ENCODE assay signal across 8 cellular contexts in the genomic region with DNA sequence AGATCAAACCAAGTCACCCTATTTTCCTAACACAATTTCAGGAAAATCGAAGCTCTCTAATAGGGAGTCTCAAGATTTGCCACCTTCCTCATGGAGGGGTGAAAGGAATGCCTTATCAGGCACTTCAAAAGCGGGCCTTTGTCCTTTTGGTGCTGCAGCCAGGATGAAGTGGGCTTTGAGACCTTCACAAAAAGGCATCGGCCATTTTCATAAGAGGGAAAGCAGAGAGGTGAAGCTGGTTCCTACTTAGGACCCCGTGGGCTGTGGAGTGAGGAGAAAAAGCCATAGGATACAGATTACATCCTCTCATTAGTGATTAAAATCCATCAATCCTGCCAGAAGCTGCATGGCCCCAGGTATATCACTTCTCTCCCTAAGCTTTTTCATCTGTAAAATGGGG. TPM values are rescaled to one million over a fixed set of nuclear protein-coding genes. Genes with fewer than 3 reads are reported as not detected.
DNase-seq lines count a peak whose midpoint lies in the region; FAIRE-seq and TF ChIP-seq lines count a peak whose summit lies in the region.

No MANE protein-coding gene starts in this region.

- peak overlapping the region; percentile 93 for H3K4me3 Mint-ChIP-seq in T-helper 1 cell treated with Interleukin-12 subunit alpha and Interleukin-12 subunit beta and Interleukin-4 antibody, amounts not matched to agents 30 μg/mL and 1 μg/mL, for 36 hours
- peak overlapping the region; percentile 97 for H3K4me3 Mint-ChIP-seq in activated T-helper 1 cell treated with anti-CD3 and anti-CD28 coated beads, Interleukin-12 subunit alpha, Interleukin-12 subunit beta, Interleukin-2, Interleukin-4 antibody, amounts not matched to agents 30 ng/mL and 10 ng/mL and 1 ng/mL, durations not matched to agents 14 hours and 24 hours and 36 hours

- H3K27ac Mint-ChIP-seq in T-helper 1 cell treated with Interleukin-12 subunit alpha and Interleukin-12 subunit beta and Interleukin-4 antibody, amounts not matched to agents 30 μg/mL and 1 μg/mL, for 36 hours = peak overlapping the region; percentile 76
- peak overlapping the region; percentile 90 for H3K27ac Mint-ChIP-seq in activated T-helper 1 cell treated with anti-CD3 and anti-CD28 coated beads, Interleukin-12 subunit alpha, Interleukin-12 subunit beta, Interleukin-2, Interleukin-4 antibody, amounts not matched to agents 30 ng/mL and 10 ng/mL and 1 ng/mL, durations not matched to agents 14 hours and 24 hours and 36 hours

- peaks cover 23% of the 10 kb centered on the region for H3K4me1 Mint-ChIP-seq in T-helper 1 cell treated with Interleukin-12 subunit alpha and Interleukin-12 subunit beta and Interleukin-4 antibody, amounts not matched to agents 30 μg/mL and 1 μg/mL, for 36 hours (ENCODE audit: low read depth)
- peaks cover 33% of the 10 kb centered on the region for H3K4me1 Mint-ChIP-seq in activated T-helper 1 cell treated with anti-CD3 and anti-CD28 coated beads, Interleukin-12 subunit alpha, Interleukin-12 subunit beta, Interleukin-2, Interleukin-4 antibody, amounts not matched to agents 30 ng/mL and 10 ng/mL and 1 ng/mL, durations not matched to agents 14 hours and 24 hours and 36 hours (ENCODE audit: low read depth)

- no peak for TF ChIP-seq EP300 in stomach (IDR thresholded peaks at IDR 0.05)

- intact Hi-C loops in activated T-helper 1 cell treated with anti-CD3 and anti-CD28 coated beads, Interleukin-12 subunit alpha, Interleukin-12 subunit beta, Interleukin-2, Interleukin-4 antibody, amounts not matched to agents 30 ng/mL and 10 ng/mL and 1 ng/mL, durations not matched to agents 14 hours and 24 hours and 36 hours (cut with micrococcal nuclease) = loop anchor here (1.0 to 5.0 kb wide), 8 partner anchors 39 to 234 kb away; a partner anchor contains a TSS
- intact Hi-C loops in stomach (cut with DNase I; ENCODE audit: low total_unique reads) = loop anchor here (10.0 kb wide), 2 partner anchors 114 to 164 kb away; a partner anchor contains a TSS

- no peak for FAIRE-seq in HTR-8/SVneo (lab: Jason Lieb, UNC)

- peak overlapping the region; percentile 94 for H3K9ac ChIP-seq in iPS-20b (ENCODE audit: low read depth, low read length)

- WGBS in stomach, 5 donors = 44 to 64% (median 53%) methylated on average over 4 of the region's 4 CpGs

- no peak for TF ChIP-seq POLR2A in stomach (IDR thresholded peaks at IDR 0.05)

- H3K4me1 ChIP-seq in iPS-20b (ENCODE audit: insufficient read depth, low read length) = peaks cover 15% of the 10 kb centered on the region
- peaks cover 15 to 39% (median 29%) of the 10 kb centered on the region in 4 donors for H3K4me1 ChIP-seq in stomach

- DNase-seq in T-helper 1 cell = no peak
- no peak for DNase-seq in activated T-helper 1 cell treated with anti-CD3 and anti-CD28 coated beads, Interleukin-12 subunit alpha, Interleukin-12 subunit beta, Interleukin-2, Interleukin-4 antibody, amounts not matched to agents 30 ng/mL and 10 ng/mL and 1 ng/mL, durations not matched to agents 14 hours and 24 hours and 36 hours (ENCODE audit: low spot score)
- no peak for DNase-seq in stomach
- DNase-seq in HTR-8/SVneo (ENCODE audit: insufficient read length, low spot score) = no peak
- DNase-seq in cerebellar cortex (ENCODE audit: low spot score) = no peak
- no peak for DNase-seq in CD1c-positive myeloid dendritic cell (ENCODE audit: extremely low spot score)

- H3K27me3 ChIP-seq in iPS-20b (ENCODE audit: insufficient read depth, low read length) (no peaks in the 10 kb centered on the region), stomach (no peaks in the 10 kb centered on the region)

- H3K9me3 ChIP-seq in iPS-20b (ENCODE audit: insufficient read depth, low read depth, low read length) = no peaks in the 10 kb centered on the region
- H3K9me3 ChIP-seq in stomach = no peaks in the 10 kb centered on the region

- TF ChIP-seq CTCF in stomach (IDR thresholded peaks at IDR 0.05) = no peak

- no peaks in the 10 kb centered on the region for H3K9me3 Mint-ChIP-seq in T-helper 1 cell treated with Interleukin-12 subunit alpha and Interleukin-12 subunit beta and Interleukin-4 antibody, amounts not matched to agents 30 μg/mL and 1 μg/mL, for 36 hours
- no peaks in the 10 kb centered on the region for H3K9me3 Mint-ChIP-seq in activated T-helper 1 cell treated with anti-CD3 and anti-CD28 coated beads, Interleukin-12 subunit alpha, Interleukin-12 subunit beta, Interleukin-2, Interleukin-4 antibody, amounts not matched to agents 30 ng/mL and 10 ng/mL and 1 ng/mL, durations not matched to agents 14 hours and 24 hours and 36 hours

- H3K36me3 Mint-ChIP-seq in T-helper 1 cell treated with Interleukin-12 subunit alpha and Interleukin-12 subunit beta and Interleukin-4 antibody, amounts not matched to agents 30 μg/mL and 1 μg/mL, for 36 hours (ENCODE audit: low read depth) = peaks cover 3% of the 10 kb centered on the region
- peaks cover 14% of the 10 kb centered on the region for H3K36me3 Mint-ChIP-seq in activated T-helper 1 cell treated with anti-CD3 and anti-CD28 coated beads, Interleukin-12 subunit alpha, Interleukin-12 subunit beta, Interleukin-2, Interleukin-4 antibody, amounts not matched to agents 30 ng/mL and 10 ng/mL and 1 ng/mL, durations not matched to agents 14 hours and 24 hours and 36 hours (ENCODE audit: low read depth)

- no peaks in the 10 kb centered on the region for H3K27me3 Mint-ChIP-seq in T-helper 1 cell treated with Interleukin-12 subunit alpha and Interleukin-12 subunit beta and Interleukin-4 antibody, amounts not matched to agents 30 μg/mL and 1 μg/mL, for 36 hours (ENCODE audit: low read depth)
- no peaks in the 10 kb centered on the region for H3K27me3 Mint-ChIP-seq in activated T-helper 1 cell treated with anti-CD3 and anti-CD28 coated beads, Interleukin-12 subunit alpha, Interleukin-12 subunit beta, Interleukin-2, Interleukin-4 antibody, amounts not matched to agents 30 ng/mL and 10 ng/mL and 1 ng/mL, durations not matched to agents 14 hours and 24 hours and 36 hours (ENCODE audit: insufficient read depth)

- peak overlapping the region; percentile 93 for H3K4me3 ChIP-seq in iPS-20b (ENCODE audit: low read length)
- peak overlapping the region; percentile 65 to 94 (median 82) for H3K4me3 ChIP-seq in stomach

- H3K27ac ChIP-seq in iPS-20b (ENCODE audit: low read length) (no peak overlapping the region), stomach (peak overlapping the region in 2 of 5 donors; percentile 84 to 90)

- H3K36me3 ChIP-seq in iPS-20b (ENCODE audit: insufficient read depth, low read depth, low read length) = peaks cover 28% of the 10 kb centered on the region
- H3K36me3 ChIP-seq in stomach = peaks cover 0 to 15% (median 13%) of the 10 kb centered on the region in 4 donors

RNA-seq across cellular contexts. Expression of a gene that starts 0.9 kb away (rescaled TPM):
- total RNA-seq in activated T-helper 1 cell treated with anti-CD3 and anti-CD28 coated beads, Interleukin-12 subunit alpha, Interleukin-12 subunit beta, Interleukin-2, Interleukin-4 antibody, amounts not matched to agents 30 ng/mL and 10 ng/mL and 1 ng/mL, durations not matched to agents 14 hours and 24 hours and 36 hours = 33.6 and 35.6 TPM in 2 replicates
- total RNA-seq in stomach = 10 to 100 TPM in 3 of 5 donors, 1 to 10 TPM in 2; 2.0 to 44.3 (median 22.2) TPM
- 10 to 100 TPM; 32.1 to 49.7 (median 40.9) TPM for polyA plus RNA-seq in stomach

RNA-seq across cellular contexts. Expression of a gene that starts 39.5 kb away (rescaled TPM):
- total RNA-seq in activated T-helper 1 cell treated with anti-CD3 and anti-CD28 coated beads, Interleukin-12 subunit alpha, Interleukin-12 subunit beta, Interleukin-2, Interleukin-4 antibody, amounts not matched to agents 30 ng/mL and 10 ng/mL and 1 ng/mL, durations not matched to agents 14 hours and 24 hours and 36 hours = 98.9 and 108 TPM in 2 replicates
- 100 to 1,000 TPM in 1 of 5 donors, 10 to 100 TPM in 4; 22.3 to 150 (median 42.0) TPM for total RNA-seq in stomach
- polyA plus RNA-seq in stomach = 100 to 1,000 TPM in 1 of 3 donors, 10 to 100 TPM in 2; 77.2 to 126 (median 80.0) TPM

RNA-seq across cellular contexts. Expression of a gene that starts 43.9 kb away (rescaled TPM):
- total RNA-seq in activated T-helper 1 cell treated with anti-CD3 and anti-CD28 coated beads, Interleukin-12 subunit alpha, Interleukin-12 subunit beta, Interleukin-2, Interleukin-4 antibody, amounts not matched to agents 30 ng/mL and 10 ng/mL and 1 ng/mL, durations not matched to agents 14 hours and 24 hours and 36 hours = 0.67 and 1.5 TPM in 2 replicates
- total RNA-seq in stomach = 1 to 10 TPM in 2 of 5 donors, not detected in 3; 6.8 to 8.2 TPM
- polyA plus RNA-seq in stomach = 1 to 10 TPM; 1.4 to 1.7 (median 1.6) TPM
